ENCODE assay signal across 1 cellular context in genomic region chr17:60315650-60316049, GRCh38.
A peak's percentile ranks its signal among the peaks of the same experiment; 100 is the strongest.
TF ChIP-seq lines count a peak whose summit lies in the region.

No MANE protein-coding gene starts in this region.

TF ChIP-seq in K562, 482 proteins besides CTCF, POLR2A, EP300 and RAD21 (continued from another document):
- TF ChIP-seq, protein P1, sequence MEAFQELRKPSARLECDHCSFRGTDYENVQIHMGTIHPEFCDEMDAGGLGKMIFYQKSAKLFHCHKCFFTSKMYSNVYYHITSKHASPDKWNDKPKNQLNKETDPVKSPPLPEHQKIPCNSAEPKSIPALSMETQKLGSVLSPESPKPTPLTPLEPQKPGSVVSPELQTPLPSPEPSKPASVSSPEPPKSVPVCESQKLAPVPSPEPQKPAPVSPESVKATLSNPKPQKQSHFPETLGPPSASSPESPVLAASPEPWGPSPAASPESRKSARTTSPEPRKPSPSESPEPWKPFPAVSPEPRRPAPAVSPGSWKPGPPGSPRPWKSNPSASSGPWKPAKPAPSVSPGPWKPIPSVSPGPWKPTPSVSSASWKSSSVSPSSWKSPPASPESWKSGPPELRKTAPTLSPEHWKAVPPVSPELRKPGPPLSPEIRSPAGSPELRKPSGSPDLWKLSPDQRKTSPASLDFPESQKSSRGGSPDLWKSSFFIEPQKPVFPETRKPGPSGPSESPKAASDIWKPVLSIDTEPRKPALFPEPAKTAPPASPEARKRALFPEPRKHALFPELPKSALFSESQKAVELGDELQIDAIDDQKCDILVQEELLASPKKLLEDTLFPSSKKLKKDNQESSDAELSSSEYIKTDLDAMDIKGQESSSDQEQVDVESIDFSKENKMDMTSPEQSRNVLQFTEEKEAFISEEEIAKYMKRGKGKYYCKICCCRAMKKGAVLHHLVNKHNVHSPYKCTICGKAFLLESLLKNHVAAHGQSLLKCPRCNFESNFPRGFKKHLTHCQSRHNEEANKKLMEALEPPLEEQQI (IDR thresholded peaks at IDR 0.05), result 0 out of 2 replicates have a peak, but pooled peaks have one; percentile 41
- TF ChIP-seq ADNP (tag; IDR thresholded peaks at IDR 0.05), result 0 out of 2 replicates have a peak, but pooled peaks have one; percentile 42
- peak; percentile 48; the same call in 1 of the 2 replicates for TF ChIP-seq FOXM1 (IDR thresholded peaks at IDR 0.05; ENCODE audit: low read depth)
- TF ChIP-seq FOXM1 (CRISPR knock-in tag; IDR thresholded peaks at IDR 0.05; ENCODE audit: low read depth), result no peak
- TF ChIP-seq YY1 (IDR thresholded peaks at IDR 0.05; ENCODE audit: borderline replicate concordance in 1 of 3, control insufficient read depth in 1 of 3, extremely low read depth in 1 of 3, insufficient read depth in 3 of 3, insufficient read length in 1 of 3, insufficient replicate concordance in 2 of 3, low read depth in 1 of 3, low read length in 2 of 3), result peak in 1 of 3 experiments; percentile 34
- no peak for TF ChIP-seq THRB (CRISPR knock-in tag; conservative IDR thresholded peaks at IDR 0.05)
- TF ChIP-seq MAX (CRISPR knock-in tag; IDR thresholded peaks at IDR 0.05), result peak; percentile 14; the same call in 1 of the 2 replicates
- no peak; the same call in 1 of the 2 replicates for TF ChIP-seq ATF1 (CRISPR knock-in tag; IDR thresholded peaks at IDR 0.05)
- peak; percentile 60 for TF ChIP-seq ATF1 (tag; IDR thresholded peaks at IDR 0.05)
- TF ChIP-seq TCF3 (CRISPR knock-in tag; IDR thresholded peaks at IDR 0.05), result 0 out of 2 replicates have a peak, but pooled peaks have one; percentile 18
- TF ChIP-seq, protein P2, sequence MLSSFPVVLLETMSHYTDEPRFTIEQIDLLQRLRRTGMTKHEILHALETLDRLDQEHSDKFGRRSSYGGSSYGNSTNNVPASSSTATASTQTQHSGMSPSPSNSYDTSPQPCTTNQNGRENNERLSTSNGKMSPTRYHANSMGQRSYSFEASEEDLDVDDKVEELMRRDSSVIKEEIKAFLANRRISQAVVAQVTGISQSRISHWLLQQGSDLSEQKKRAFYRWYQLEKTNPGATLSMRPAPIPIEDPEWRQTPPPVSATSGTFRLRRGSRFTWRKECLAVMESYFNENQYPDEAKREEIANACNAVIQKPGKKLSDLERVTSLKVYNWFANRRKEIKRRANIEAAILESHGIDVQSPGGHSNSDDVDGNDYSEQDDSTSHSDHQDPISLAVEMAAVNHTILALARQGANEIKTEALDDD (IDR thresholded peaks at IDR 0.05), result peak; percentile 48; the same call in 1 of the 2 replicates
- TF ChIP-seq ARID1B (IDR thresholded peaks at IDR 0.05), result 0 out of 2 replicates have a peak, but pooled peaks have one; percentile 26
- TF ChIP-seq NR2C1 (IDR thresholded peaks at IDR 0.05), result no peak
- TF ChIP-seq NR2C1 (tag; IDR thresholded peaks at IDR 0.05), result 0 out of 2 replicates have a peak, but pooled peaks have one; percentile 12
- peak in 1 of 3 experiments; percentile 63; a peak in 1 of 6 replicates for TF ChIP-seq ZBTB11 (CRISPR knock-in tag; IDR thresholded peaks at IDR 0.05)
- no peak for TF ChIP-seq ETV6 (IDR thresholded peaks at IDR 0.05; ENCODE audit: borderline replicate concordance in 1 of 2, low read depth in 2 of 2, low read length in 1 of 2)
- TF ChIP-seq ETV6 (CRISPR knock-in tag; IDR thresholded peaks at IDR 0.05; ENCODE audit: borderline replicate concordance), result no peak
- TF ChIP-seq SLC30A9 (CRISPR knock-in tag; IDR thresholded peaks at IDR 0.05), result no peak
- TF ChIP-seq PRMT5 (CRISPR knock-in tag; IDR thresholded peaks at IDR 0.05), result no peak
- TF ChIP-seq SMARCA5 (IDR thresholded peaks at IDR 0.05), result peak; percentile 44; the same call in 1 of the 2 replicates
- TF ChIP-seq RCOR1 (IDR thresholded peaks at IDR 0.05; ENCODE audit: borderline replicate concordance in 1 of 2, low read depth in 2 of 2, low read length in 2 of 2), result peak in 1 of 2 experiments; percentile 56; a peak in 1 of 4 replicates
- TF ChIP-seq GATAD2B (IDR thresholded peaks at IDR 0.05; ENCODE audit: borderline replicate concordance), result peak; percentile 35; the same call in 1 of the 2 replicates
- peak; percentile 24; the same call in 1 of the 2 replicates for TF ChIP-seq GATA2 (CRISPR knock-in tag; IDR thresholded peaks at IDR 0.05)
- no peak for TF ChIP-seq ZNF785 (CRISPR knock-in tag; IDR thresholded peaks at IDR 0.05)
- TF ChIP-seq TAL1 (IDR thresholded peaks at IDR 0.05), result peak; percentile 11; the same call in 1 of the 2 replicates
- TF ChIP-seq SETDB1 (IDR thresholded peaks at IDR 0.05; ENCODE audit: low read length), result no peak
- TF ChIP-seq, protein P3, sequence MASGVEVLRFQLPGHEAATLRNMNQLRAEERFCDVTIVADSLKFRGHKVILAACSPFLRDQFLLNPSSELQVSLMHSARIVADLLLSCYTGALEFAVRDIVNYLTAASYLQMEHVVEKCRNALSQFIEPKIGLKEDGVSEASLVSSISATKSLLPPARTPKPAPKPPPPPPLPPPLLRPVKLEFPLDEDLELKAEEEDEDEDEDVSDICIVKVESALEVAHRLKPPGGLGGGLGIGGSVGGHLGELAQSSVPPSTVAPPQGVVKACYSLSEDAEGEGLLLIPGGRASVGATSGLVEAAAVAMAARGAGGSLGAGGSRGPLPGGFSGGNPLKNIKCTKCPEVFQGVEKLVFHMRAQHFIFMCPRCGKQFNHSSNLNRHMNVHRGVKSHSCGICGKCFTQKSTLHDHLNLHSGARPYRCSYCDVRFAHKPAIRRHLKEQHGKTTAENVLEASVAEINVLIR (CRISPR knock-in tag; IDR thresholded peaks at IDR 0.05), result peak; percentile 46; the same call in 1 of the 2 replicates
- TF ChIP-seq ZNF740 (CRISPR knock-in tag; IDR thresholded peaks at IDR 0.05), result no peak
- TF ChIP-seq ZNF740 (tag; IDR thresholded peaks at IDR 0.05), result no peak
- peak in 1 of 2 experiments; percentile 50; a peak in 2 of 4 replicates for TF ChIP-seq KDM1A (IDR thresholded peaks at IDR 0.05)
- peak; percentile 49; the same call in 1 of the 2 replicates for TF ChIP-seq CTBP1 (IDR thresholded peaks at IDR 0.05; ENCODE audit: borderline replicate concordance)
- no peak for TF ChIP-seq CCNT2 (IDR thresholded peaks at IDR 0.05; ENCODE audit: borderline replicate concordance, extremely low read depth, insufficient read length, low read depth, low read length)
- TF ChIP-seq BHLHE40 (IDR thresholded peaks at IDR 0.05; ENCODE audit: low read length), result no peak
- TF ChIP-seq XRCC4 (IDR thresholded peaks at IDR 0.05; ENCODE audit: extremely low read depth, insufficient read depth, insufficient read length), result no peak
- TF ChIP-seq MTA1 (IDR thresholded peaks at IDR 0.05; ENCODE audit: borderline replicate concordance), result peak; percentile 83; the same call in 1 of the 2 replicates
- peak; percentile 44; the same call in 1 of the 2 replicates for TF ChIP-seq MYC (IDR thresholded peaks at IDR 0.05; ENCODE audit: low read depth, low read length)
- TF ChIP-seq MYC (CRISPR knock-in tag; IDR thresholded peaks at IDR 0.05; ENCODE audit: borderline replicate concordance, low read depth), result no peak
- peak; percentile 89 for TF ChIP-seq CC2D1A (IDR thresholded peaks at IDR 0.05)
- 0 out of 2 replicates have a peak, but pooled peaks have one; percentile 11 for TF ChIP-seq BCOR (IDR thresholded peaks at IDR 0.05)
- TF ChIP-seq EP400 (IDR thresholded peaks at IDR 0.05), result peak; percentile 15; the same call in 1 of the 2 replicates
- TF ChIP-seq CREB1 (IDR thresholded peaks at IDR 0.05), result peak; percentile 73
- peak; percentile 65; the same call in 1 of the 2 replicates for TF ChIP-seq CREB1 (CRISPR knock-in tag; IDR thresholded peaks at IDR 0.05)
- TF ChIP-seq ZNF23 (CRISPR knock-in tag; IDR thresholded peaks at IDR 0.05), result no peak
- TF ChIP-seq COPS2 (conservative IDR thresholded peaks at IDR 0.05), result no peak
- TF ChIP-seq, protein P4, sequence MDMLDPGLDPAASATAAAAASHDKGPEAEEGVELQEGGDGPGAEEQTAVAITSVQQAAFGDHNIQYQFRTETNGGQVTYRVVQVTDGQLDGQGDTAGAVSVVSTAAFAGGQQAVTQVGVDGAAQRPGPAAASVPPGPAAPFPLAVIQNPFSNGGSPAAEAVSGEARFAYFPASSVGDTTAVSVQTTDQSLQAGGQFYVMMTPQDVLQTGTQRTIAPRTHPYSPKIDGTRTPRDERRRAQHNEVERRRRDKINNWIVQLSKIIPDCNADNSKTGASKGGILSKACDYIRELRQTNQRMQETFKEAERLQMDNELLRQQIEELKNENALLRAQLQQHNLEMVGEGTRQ (CRISPR knock-in tag; IDR thresholded peaks at IDR 0.05), result no peak
- TF ChIP-seq STAG1 (CRISPR knock-in tag; IDR thresholded peaks at IDR 0.05; ENCODE audit: borderline replicate concordance), result no peak
- no peak for TF ChIP-seq HMG20B (CRISPR knock-in tag; IDR thresholded peaks at IDR 0.05)
- TF ChIP-seq FOXK2 (conservative IDR thresholded peaks at IDR 0.05 in 1 of 2, IDR thresholded peaks at IDR 0.05 in 1 of 2; ENCODE audit: low read depth in 2 of 2), result 0 out of 4 replicates have a peak, but pooled peaks of 1 of the 2 experiments have one; percentile 19
- 0 out of 4 replicates have a peak, but pooled peaks of 1 of the 2 experiments have one; percentile 47 for TF ChIP-seq FOXA3 (CRISPR knock-in tag; conservative IDR thresholded peaks at IDR 0.05 in 1 of 2, IDR thresholded peaks at IDR 0.05 in 1 of 2)
